Comparison of ENCODE assay signal across 8 cellular contexts in genomic region chr19:21358768-21359451, GRCh38. TPM values are rescaled to one million over a fixed set of nuclear protein-coding genes. Genes with fewer than 3 reads are reported as not detected.
A peak's percentile ranks its signal among the peaks of the same experiment; 100 is the strongest.
DNase-seq lines count a peak whose midpoint lies in the region; ATAC-seq and TF ChIP-seq lines count a peak whose summit lies in the region.

TSS of gene ZNF738 (plus strand) at chr19:21359000. CDS start at chr19:21359141, 141 bp downstream.

- H3K9me3 ChIP-seq in CD8-positive, alpha-beta T cell (ENCODE audit: low read length), result no peaks in the 10 kb centered on the region

- peak; percentile 67 to 86 (median 77) for DNase-seq in CD8-positive, alpha-beta T cell
- DNase-seq in HK-2 (ENCODE audit: unreplicated experiment), result peak; percentile 93
- peak; percentile 66 to 70 for DNase-seq in NOMO-1 (lab: John Stamatoyannopoulos, UW; ENCODE audit: unreplicated experiment in 2 of 2)
- peak; percentile 87 for DNase-seq in activated CD8-positive, alpha-beta memory T cell treated with anti-CD3 and anti-CD28 coated beads, Interleukin-2, amount 50 U/mL, for 48 hours
- DNase-seq in epidermal melanocyte (ENCODE audit: insufficient read length, low spot score), result peak; percentile 96
- peak; percentile 97 for DNase-seq in midbrain (lab: John Stamatoyannopoulos, UW)
- DNase-seq in stimulated activated CD8-positive, alpha-beta memory T cell treated with anti-CD3 and anti-CD28 coated beads, Interleukin-15, amount 100 ng/mL, for 48 hours (ENCODE audit: low read depth in 2 of 2), result peak; percentile 76 to 78

- TF ChIP-seq CTCF in CD8-positive, alpha-beta T cell (IDR thresholded peaks at IDR 0.05), result no peak

- H3K4me3 Mint-ChIP-seq in CD8-positive, alpha-beta T cell, result peak within 1 kb of the TSS; percentile 98

- H3K27me3 ChIP-seq in CD8-positive, alpha-beta T cell (ENCODE audit: insufficient read depth, low read length), result no peaks in the 10 kb centered on the region

- peak within 1 kb of the TSS; percentile 92 for H3K27ac Mint-ChIP-seq in CD8-positive, alpha-beta T cell

- peaks cover 19% of the 10 kb centered on the region for H3K36me3 Mint-ChIP-seq in CD8-positive, alpha-beta T cell

- H3K27me3 Mint-ChIP-seq in CD8-positive, alpha-beta T cell (ENCODE audit: low read depth), result no peaks in the 10 kb centered on the region

- intact Hi-C loops in CD8-positive, alpha-beta T cell (cut with DNase I, micrococcal nuclease), result loop anchor here (1.0 to 5.0 kb wide), 4 partner anchors 30 to 582 kb away; partner anchors contain the start of genes ZNF493 (in 2 of the 2), ZNF708 (in 2 of the 2) and ZNF66 (in 1 of the 2)

- peak; percentile 95 for ATAC-seq in CD8-positive, alpha-beta T cell
- peak; percentile 91 for ATAC-seq in GM19455 (IDR thresholded peaks at IDR 0.05; ENCODE audit: unreplicated experiment)

- CTCF ChIA-PET in CD8-positive, alpha-beta T cell (lab: Charles Lee), result interaction anchor here (0.7 to 1.0 kb wide), 2 partner anchors 30 to 155 kb away, joined by 3 to 4 read pairs; partner anchors contain the start of gene ZNF708

- H3K27ac ChIP-seq in CD8-positive, alpha-beta T cell (ENCODE audit: low read depth, low read length), result peak within 1 kb of the TSS; percentile 65

- H3K9me3 Mint-ChIP-seq in CD8-positive, alpha-beta T cell, result no peaks in the 10 kb centered on the region

- peaks cover 7% of the 10 kb centered on the region for H3K4me1 ChIP-seq in CD8-positive, alpha-beta T cell (ENCODE audit: insufficient read depth, low read length)

- peaks cover 15% of the 10 kb centered on the region for H3K4me1 Mint-ChIP-seq in CD8-positive, alpha-beta T cell (ENCODE audit: low read depth)

- H3K4me3 ChIP-seq in CD8-positive, alpha-beta T cell (ENCODE audit: low read depth, low read length), result peak within 1 kb of the TSS; percentile 94

- POLR2A ChIA-PET in CD8-positive, alpha-beta T cell (lab: Charles Lee), result interaction anchor here (0.6 to 2.5 kb wide), 4 partner anchors 26 to 793 kb away, joined by 3 to 23 read pairs (median 8); partner anchors contain the start of genes ZNF493, ZNF708 and ZNF737

- H3K36me3 ChIP-seq in CD8-positive, alpha-beta T cell (ENCODE audit: insufficient read depth, low read length), result no peaks in the 10 kb centered on the region

RNA-seq across cellular contexts. Expression of gene ZNF738, which starts in this region (rescaled TPM):
- total RNA-seq in CD8-positive, alpha-beta T cell, result 1 to 10 TPM; 5.6 to 6.3 TPM

Comparison
In these comparisons a context has a peak if more than half of its experiments do, and no peak if none do; other contexts are left out.
1. Peak in every context shown above with its lines: DNase-seq, ATAC-seq, H3K4me3 ChIP-seq and H3K27ac ChIP-seq.